In the genomic region with DNA sequence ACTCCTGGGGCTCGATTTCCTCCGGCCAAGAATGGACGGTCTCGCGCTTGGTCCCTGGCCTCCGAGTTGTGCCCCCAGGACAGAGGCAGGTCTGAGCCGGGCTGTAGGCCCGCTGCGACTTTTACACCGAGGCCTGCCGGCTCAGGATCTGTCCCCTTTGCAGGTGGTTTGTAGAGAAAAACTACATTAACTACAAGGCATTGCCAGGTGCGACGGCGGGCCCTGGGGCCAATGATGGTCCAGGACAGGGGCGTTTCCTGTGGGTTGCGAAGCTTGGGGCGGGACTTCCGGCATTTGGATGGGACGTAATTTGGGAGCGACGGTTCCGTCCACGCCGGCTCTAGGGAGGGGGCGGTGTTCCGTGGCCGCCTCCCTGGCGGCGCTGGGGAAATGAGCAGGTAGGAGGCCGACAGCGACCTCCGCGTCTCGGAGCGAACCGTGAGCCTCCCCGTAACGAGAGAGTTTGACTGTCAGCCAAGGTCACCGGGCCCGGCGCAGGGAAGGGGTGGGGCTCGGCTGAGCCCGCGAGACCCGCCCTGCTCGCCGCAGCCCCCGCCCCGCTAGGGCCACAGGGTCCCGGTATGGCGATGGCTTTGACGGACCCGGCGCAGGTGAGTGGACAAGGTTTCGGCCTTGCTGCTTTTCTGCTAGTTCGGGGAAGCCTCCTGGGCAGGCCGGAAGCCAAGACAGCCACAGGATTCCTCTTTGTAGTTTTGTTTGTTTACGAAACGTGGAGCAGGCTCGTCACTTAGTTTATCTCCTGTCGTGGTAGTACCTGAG, we compare ENCODE assay signal across 8 cellular contexts.
DNase-seq lines count a peak whose midpoint lies in the region; ATAC-seq and TF ChIP-seq lines count a peak whose summit lies in the region.

TSS of gene ZNF805 (plus strand) at position 322 of the 780 bp plus-strand sequence. CDS start at position 582, 260 bp downstream.

- peak; percentile 66 for DNase-seq in DMS 273 treated with DMSO at 0.1 percent for 48 hours (lab: John Stamatoyannopoulos, UW)
- DNase-seq in HuH-7.5 (ENCODE audit: low spot score), result peak; percentile 94
- peak; percentile 95 for DNase-seq in activated T-cell treated with anti-CD3 and anti-CD28 coated beads for 24 hours (ENCODE audit: low read depth)
- peak; percentile 93 for DNase-seq in epidermal melanocyte (ENCODE audit: insufficient read length, low spot score)
- DNase-seq in midbrain (lab: John Stamatoyannopoulos, UW), result peak; percentile 95
- DNase-seq in stimulated activated CD8-positive, alpha-beta memory T cell treated with anti-CD3 and anti-CD28 coated beads, Interleukin-15, amount 100 ng/mL, for 48 hours (ENCODE audit: low read depth in 2 of 2), result peak; percentile 89 to 92

- peak; percentile 83 for ATAC-seq in GM21526 (IDR thresholded peaks at IDR 0.05; ENCODE audit: low FRiP score, unreplicated experiment)

- H3K36me3 ChIP-seq in OCI-LY3 (replicated peaks; ENCODE audit: low read depth, low read length), result peaks cover 10% of the 10 kb centered on the region

- H3K27me3 ChIP-seq in OCI-LY3 (ENCODE audit: low read depth, low read length), result no peaks in the 10 kb centered on the region

- peak within 1 kb of the TSS; percentile 59 for H3K27ac ChIP-seq in OCI-LY3 (ENCODE audit: low read length)

- peaks cover 29% of the 10 kb centered on the region for H3K4me1 ChIP-seq in OCI-LY3 (ENCODE audit: low read length)

- H3K4me3 ChIP-seq in OCI-LY3 (ENCODE audit: low read length), result peak within 1 kb of the TSS; percentile 95

- peaks cover 41% of the 10 kb centered on the region for H3K79me2 ChIP-seq in OCI-LY3 (ENCODE audit: low read length)

- H3K9ac ChIP-seq in OCI-LY3 (ENCODE audit: low read length), result peak within 1 kb of the TSS; percentile 91

- H3K9me3 ChIP-seq in OCI-LY3 (ENCODE audit: insufficient read depth, low read length), result no peaks in the 10 kb centered on the region

- H3K4me2 ChIP-seq in OCI-LY3 (ENCODE audit: low read length), result peak within 1 kb of the TSS; percentile 76

- TF ChIP-seq CTCF in OCI-LY3 (IDR thresholded peaks at IDR 0.05; ENCODE audit: low read depth, low read length), result peak; percentile 9; the same call in 1 of the 2 replicates

- H2AFZ ChIP-seq in OCI-LY3 (ENCODE audit: low read depth, low read length), result peak within 1 kb of the TSS; percentile 89

- H4K20me1 ChIP-seq in OCI-LY3 (ENCODE audit: insufficient read depth, low read length), result no peaks in the 10 kb centered on the region

Comparison
In these comparisons a context has a peak if more than half of its experiments do, and no peak if none do; other contexts are left out.
1. Peak in every context shown above with its lines: DNase-seq, ATAC-seq, H3K4me3 ChIP-seq and H3K27ac ChIP-seq.